Comparison of ENCODE assay signal across 1 cellular context in genomic region chr12:51926718-51927117, GRCh38.
TF ChIP-seq lines count a peak whose summit lies in the region.

No MANE protein-coding gene starts in this region.

TF ChIP-seq in GM12878, 131 proteins besides CTCF, POLR2A, EP300 and RAD21 (continued from another document):
- TF ChIP-seq SMC3 (IDR thresholded peaks at IDR 0.05; ENCODE audit: borderline replicate concordance, low read length): peak; percentile 58; the same call in 1 of the 2 replicates
